In genomic region chr1:82874041-82874440, GRCh38 we compare ENCODE assay signal across 8 cellular contexts.
"Had no signal": no experiment of that assay in that cellular context is flagged by ENCODE, and none has a peak within 500 bp of the region (broad histone marks: within the 10 kb centered on the region; RNA-seq: fewer than 3 reads in every experiment).

No MANE protein-coding gene starts in this region.

- H3K4me2 ChIP-seq: KMS-11 had no signal

- DNase-seq: IMR-90, KBM-7, KG1 had no signal

- H3K9ac ChIP-seq: KMS-11 had no signal

- FAIRE-seq: HepG2, HTR-8/SVneo, K562 had no signal

- H3K27ac ChIP-seq: HL-60, KMS-11 had no signal

- ATAC-seq: HepG2, K562 had no signal

- H3K4me3 ChIP-seq: K562 had no signal
